Comparison of ENCODE assay signal across 9 cellular contexts in the genomic region with DNA sequence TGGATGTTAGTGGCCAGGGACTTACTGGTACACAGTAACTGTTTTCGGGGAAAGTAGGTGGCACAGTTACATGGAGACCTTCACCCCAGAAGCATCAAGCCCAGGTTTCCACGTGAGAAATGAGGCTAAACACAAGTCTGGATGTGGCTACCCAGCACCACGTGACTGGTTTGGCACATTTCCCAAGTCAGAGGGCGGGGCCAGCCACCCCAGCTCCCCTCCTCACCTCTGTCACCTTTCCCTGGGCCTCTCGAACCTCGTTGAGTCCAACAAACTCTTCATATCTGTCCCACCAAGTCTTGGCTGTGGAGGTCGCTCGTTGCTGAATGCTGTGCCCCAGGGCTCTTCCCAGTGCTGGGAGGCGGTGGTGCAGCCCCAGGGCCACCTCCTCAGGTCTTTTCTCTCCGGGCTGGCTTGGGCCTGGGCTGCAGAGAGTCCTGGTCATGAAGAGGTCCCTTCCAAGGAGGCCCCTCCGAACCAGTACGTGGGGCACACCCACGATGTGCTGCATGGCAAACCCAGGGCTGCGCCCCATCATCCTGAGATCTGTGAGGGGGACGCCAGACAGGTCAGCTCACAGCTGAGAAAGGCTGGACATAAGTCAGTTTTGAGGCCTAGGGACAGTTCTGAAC. TPM values are rescaled to one million over a fixed set of nuclear protein-coding genes. Genes with fewer than 3 reads are reported as not detected.
DNase-seq lines count a peak whose midpoint lies in the region; ATAC-seq, FAIRE-seq and TF ChIP-seq lines count a peak whose summit lies in the region.
"Had no signal": no experiment of that assay in that cellular context is flagged by ENCODE, and none has a peak within 500 bp of the region (broad histone marks: within the 10 kb centered on the region; RNA-seq: fewer than 3 reads in every experiment).

No MANE protein-coding gene starts in this region.

- H3K4me2 ChIP-seq in H1 (ENCODE audit: insufficient read depth in 1 of 2, low read depth in 2 of 2, low read length in 2 of 2), result no peak overlapping the region

- H3K9me3 Mint-ChIP-seq in progenitor cell of endocrine pancreas (ENCODE audit: low read depth), result no peaks in the 10 kb centered on the region
- H3K9me3 Mint-ChIP-seq: CD8-positive, alpha-beta memory T cell had no signal

- peak overlapping the region; percentile 35; the same call in 1 of the 2 replicates for H2BK5ac ChIP-seq in H1 (ENCODE audit: low read depth, low read length)

- TF ChIP-seq CTCF in H1 (IDR thresholded peaks at IDR 0.05; ENCODE audit: control extremely low read depth in 1 of 3, insufficient read depth in 1 of 3, low read depth in 1 of 3, low read length in 3 of 3) (no peak), progenitor cell of endocrine pancreas (IDR thresholded peaks at IDR 0.05; ENCODE audit: unreplicated experiment) (no peak)

- peaks cover 8% of the 10 kb centered on the region; the same call in 1 of the 2 replicates for H3K23me2 ChIP-seq in H1 (ENCODE audit: low read depth, low read length)

- POLR2A ChIA-PET in H1 (lab: Charles Lee; ENCODE audit: partially characterized antibody), result interaction anchor here (1.4 to 31.5 kb wide), 5 partner anchors 9 to 161 kb away, joined by 3 to 650 read pairs (median 88); a partner anchor contains a TSS

- H3K9me3 ChIP-seq in H1 (ENCODE audit: insufficient read depth in 2 of 2, low read depth in 1 of 2, low read length in 1 of 2), result no peaks in the 10 kb centered on the region

- CTCF ChIA-PET in H1 (lab: Charles Lee; ENCODE audit: partially characterized antibody), result interaction anchor here (0.7 to 7.7 kb wide), 13 partner anchors 12 to 240 kb away, joined by 3 to 220 read pairs (median 19); a partner anchor contains a TSS

- no peak overlapping the region for H4K5ac ChIP-seq in H1 (ENCODE audit: insufficient read length, low read depth, low read length)

- no peak overlapping the region for H2BK15ac ChIP-seq in H1 (ENCODE audit: low read length)

- H3K4ac ChIP-seq in H1 (replicated peaks; ENCODE audit: insufficient read length, low read depth, low read length), result no peak overlapping the region

- H3K79me1 ChIP-seq in H1 (ENCODE audit: low read depth, low read length), result peaks cover 3% of the 10 kb centered on the region; the same call in 1 of the 2 replicates

- no peak for TF ChIP-seq RAD21 in H1 (IDR thresholded peaks at IDR 0.05 in 1 of 2, conservative IDR thresholded peaks at IDR 0.05 in 1 of 2; ENCODE audit: low read depth in 2 of 2, low read length in 2 of 2)

- WGBS in H1 (ENCODE audit: extremely low coverage in 1 of 2, insufficient coverage in 1 of 2, insufficient read length in 1 of 2, insufficient replicate concordance in 2 of 2, low coverage in 1 of 2, low lambda C conversion rate in 2 of 2, missing lambda C conversion rate in 1 of 2), 2 experiments, result 89% methylated on average over 15 of the region's 15 CpGs; no CpG with 5 or more reads in 1 of the 2 experiments

- H3K14ac ChIP-seq in H1 (ENCODE audit: insufficient read length), result no peak overlapping the region

- H3K79me2 ChIP-seq in H1 (ENCODE audit: control insufficient read depth in 1 of 2, insufficient read depth in 2 of 2, low read length in 2 of 2), result peaks cover 0 to 31% of the 10 kb centered on the region in 2 experiments; a peak in 1 of 4 replicates

- no peak overlapping the region for H2AFZ ChIP-seq in H1 (ENCODE audit: low read length)

- H3K27ac Mint-ChIP-seq in progenitor cell of endocrine pancreas, result peak overlapping the region; percentile 33

- no peak overlapping the region for H2AK5ac ChIP-seq in H1 (ENCODE audit: low read depth, low read length)

- peaks cover 4 to 26% (median 12%) of the 10 kb centered on the region in 4 experiments; a peak in 6 of 8 replicates for H3K36me3 ChIP-seq in H1 (ENCODE audit: control insufficient read depth in 2 of 4, insufficient read depth in 4 of 4, low read length in 3 of 4)

- H3K4me3 ChIP-seq in Jurkat, Clone E6-1 (ENCODE audit: low read length), result no peak overlapping the region
- no peak overlapping the region for H3K4me3 ChIP-seq in H1 (ENCODE audit: extremely low read depth in 1 of 4, insufficient read depth in 2 of 4, low read depth in 3 of 4, low read length in 4 of 4)
- H3K4me3 ChIP-seq: lung had no signal

- H2BK12ac ChIP-seq in H1 (ENCODE audit: low read depth, low read length), result no peak overlapping the region

- ATAC-seq in HG02938 (IDR thresholded peaks at IDR 0.05; ENCODE audit: unreplicated experiment), result no peak

- peaks cover 26% of the 10 kb centered on the region for H3K4me1 Mint-ChIP-seq in progenitor cell of endocrine pancreas (ENCODE audit: low read depth)

- no peak overlapping the region for H4K8ac ChIP-seq in H1 (ENCODE audit: extremely low read depth, insufficient read depth, low read length)

- no peak overlapping the region for H3K56ac ChIP-seq in H1 (replicated peaks; ENCODE audit: insufficient read length, low read depth, low read length)

- H3K18ac ChIP-seq in H1 (ENCODE audit: extremely low read depth, low read length), result no peak overlapping the region

- H3K23ac ChIP-seq in H1 (ENCODE audit: insufficient read length), result no peak overlapping the region

- H3K27me3 ChIP-seq in H1 (replicated peaks in 1 of 4; ENCODE audit: control insufficient read depth in 3 of 4, extremely low read depth in 1 of 4, insufficient read depth in 3 of 4, low read length in 3 of 4), result no peaks in the 10 kb centered on the region

- peaks cover 3% of the 10 kb centered on the region for H3K36me3 Mint-ChIP-seq in progenitor cell of endocrine pancreas (ENCODE audit: insufficient read depth)

- peaks cover 0 to 4% of the 10 kb centered on the region in 2 experiments for H4K20me1 ChIP-seq in H1 (replicated peaks in 1 of 2; ENCODE audit: control insufficient read depth in 1 of 2, insufficient read depth in 2 of 2, low read length in 2 of 2)

- no peak overlapping the region for H4K91ac ChIP-seq in H1 (replicated peaks; ENCODE audit: insufficient read length, low read length)

- H3K9ac ChIP-seq in H1 (replicated peaks in 1 of 4; ENCODE audit: extremely low read depth in 1 of 4, low read depth in 3 of 4, low read length in 3 of 4), result no peak overlapping the region; a peak in 1 of 7 replicates

- TF ChIP-seq EP300 in H1 (IDR thresholded peaks at IDR 0.05; ENCODE audit: borderline replicate concordance in 1 of 2, low read depth in 2 of 2, low read length in 2 of 2), result no peak

- no peak overlapping the region for H3K27ac ChIP-seq in H1 (ENCODE audit: low read depth, low read length)

- H3K4me3 Mint-ChIP-seq in progenitor cell of endocrine pancreas (ENCODE audit: low read depth), result no peak overlapping the region
- H3K4me3 Mint-ChIP-seq: CD8-positive, alpha-beta memory T cell had no signal

- no peak for FAIRE-seq in H1 (lab: Jason Lieb, UNC)
- no peak for FAIRE-seq in frontal cortex (lab: Jason Lieb, UNC)

- H2BK20ac ChIP-seq in H1 (ENCODE audit: low read length), result no peak overlapping the region

- no peak for TF ChIP-seq POLR2A in H1 (IDR thresholded peaks at IDR 0.05; ENCODE audit: control extremely low read depth in 1 of 2, low read depth in 2 of 2, low read length in 2 of 2)

- DNase-seq in Jurkat, Clone E6-1 (ENCODE audit: low read depth, low spot score), result peak; percentile 32
- DNase-seq in H1 (ENCODE audit: low read depth in 1 of 2, low spot score in 2 of 2) (no peak), progenitor cell of endocrine pancreas (ENCODE audit: low spot score, unreplicated experiment) (no peak), cerebellum (ENCODE audit: low spot score) (no peak), frontal cortex (ENCODE audit: low spot score in 2 of 2) (no peak)
- DNase-seq: NCI-H1694 treated with DMSO at 0.1 percent for 48 hours had no signal

- no peak overlapping the region for H2BK120ac ChIP-seq in H1 (replicated peaks; ENCODE audit: low read depth, low read length)

- peaks cover 4 to 17% (median 12%) of the 10 kb centered on the region in 4 experiments; a peak in 6 of 7 replicates for H3K4me1 ChIP-seq in H1 (replicated peaks in 1 of 4; ENCODE audit: control insufficient read depth in 3 of 4, insufficient read depth in 4 of 4, low read length in 3 of 4)

- no peaks in the 10 kb centered on the region for H3K27me3 Mint-ChIP-seq in progenitor cell of endocrine pancreas

RNA-seq across cellular contexts. Expression of a gene that starts 4.8 kb away (rescaled TPM):
- polyA plus RNA-seq in Jurkat, Clone E6-1 (2012; ENCODE audit: insufficient read depth, insufficient read length), result 39.2 TPM
- 114 and 115 TPM in 2 replicates for total RNA-seq in H1 (2021; fragmentation: NEBNext Ultra II Directional; extraction: Animal tissue kit (Norgen Biotek cat#: 25700))
- polyA plus RNA-seq in H1 (2011; rRNA removed), result 109 and 149 TPM in 2 replicates
- polyA plus RNA-seq in H1 (2011; cell fraction: cytosol; rRNA removed), result 117 TPM
- 1,123 TPM for polyA plus RNA-seq in H1 (2011; cell fraction: nucleus; rRNA removed)
- polyA plus RNA-seq in H1 (2012, experiment 1 of 2), result 136 to 155 TPM (median 141 TPM) in 4 replicates
- polyA plus RNA-seq in H1 (2012, experiment 2 of 2), result 102 TPM
- 102 TPM for polyA plus RNA-seq in H1 (2013, experiment 1 of 2)
- 83.3 TPM for polyA plus RNA-seq in H1 (2013, experiment 2 of 2)
- polyA minus RNA-seq in H1 (2011; rRNA and poly(A)+ RNA removed), result 82.5 and 154 TPM in 2 replicates
- 100 TPM for polyA minus RNA-seq in H1 (2011; cell fraction: cytosol; rRNA and poly(A)+ RNA removed)
- 265 TPM for polyA minus RNA-seq in H1 (2011; cell fraction: nucleus; rRNA and poly(A)+ RNA removed)
- 535 and 543 TPM in 2 replicates for total RNA-seq in progenitor cell of endocrine pancreas
- 85.4 TPM for total RNA-seq in cerebellum
- 32.2 TPM for total RNA-seq in frontal cortex

RNA-seq across cellular contexts. Expression of a gene that starts 5.2 kb away (rescaled TPM):
- polyA plus RNA-seq in Jurkat, Clone E6-1 (2012; ENCODE audit: insufficient read depth, insufficient read length), result 27.6 TPM
- 20.3 and 21.3 TPM in 2 replicates for total RNA-seq in H1 (2021; fragmentation: NEBNext Ultra II Directional; extraction: Animal tissue kit (Norgen Biotek cat#: 25700))
- polyA plus RNA-seq in H1 (2011; rRNA removed), result 19.7 and 21.4 TPM in 2 replicates
- polyA plus RNA-seq in H1 (2011; cell fraction: cytosol; rRNA removed), result 26.3 TPM
- polyA plus RNA-seq in H1 (2011; cell fraction: nucleus; rRNA removed), result 18.4 TPM
- polyA plus RNA-seq in H1 (2012, experiment 1 of 2), result 24.1 to 30.2 TPM (median 28.9 TPM) in 4 replicates
- 17.1 TPM for polyA plus RNA-seq in H1 (2012, experiment 2 of 2)
- 16.7 TPM for polyA plus RNA-seq in H1 (2013, experiment 1 of 2)
- polyA plus RNA-seq in H1 (2013, experiment 2 of 2), result 16.9 TPM
- 17.1 and 17.4 TPM in 2 replicates for polyA minus RNA-seq in H1 (2011; rRNA and poly(A)+ RNA removed)
- 7.3 TPM for polyA minus RNA-seq in H1 (2011; cell fraction: cytosol; rRNA and poly(A)+ RNA removed)
- polyA minus RNA-seq in H1 (2011; cell fraction: nucleus; rRNA and poly(A)+ RNA removed), result 7.7 TPM
- total RNA-seq in progenitor cell of endocrine pancreas, result 11.4 and 13.2 TPM in 2 replicates
- 6.0 TPM for total RNA-seq in cerebellum
- 12.6 TPM for total RNA-seq in frontal cortex

RNA-seq across cellular contexts. Expression of a gene that starts 5.3 kb away (rescaled TPM):
- polyA plus RNA-seq in Jurkat, Clone E6-1 (2012; ENCODE audit: insufficient read depth, insufficient read length), result 522 TPM
- total RNA-seq in H1 (2021; fragmentation: NEBNext Ultra II Directional; extraction: Animal tissue kit (Norgen Biotek cat#: 25700)), result 305 and 322 TPM in 2 replicates
- polyA plus RNA-seq in H1 (2011; rRNA removed), result 83.3 and 138 TPM in 2 replicates
- polyA plus RNA-seq in H1 (2011; cell fraction: cytosol; rRNA removed), result 282 TPM
- 36.5 TPM for polyA plus RNA-seq in H1 (2011; cell fraction: nucleus; rRNA removed)
- 470 to 570 TPM (median 490 TPM) in 4 replicates for polyA plus RNA-seq in H1 (2012, experiment 1 of 2)
- 141 TPM for polyA plus RNA-seq in H1 (2012, experiment 2 of 2)
- polyA plus RNA-seq in H1 (2013, experiment 1 of 2), result 965 TPM
- polyA plus RNA-seq in H1 (2013, experiment 2 of 2), result 959 TPM
- polyA minus RNA-seq in H1 (2011; rRNA and poly(A)+ RNA removed), result 8.2 and 9.6 TPM in 2 replicates
- 42.3 TPM for polyA minus RNA-seq in H1 (2011; cell fraction: cytosol; rRNA and poly(A)+ RNA removed)
- polyA minus RNA-seq in H1 (2011; cell fraction: nucleus; rRNA and poly(A)+ RNA removed), result 34.3 TPM
- total RNA-seq in progenitor cell of endocrine pancreas (236 and 253 TPM in 2 replicates), cerebellum (83.0 TPM), frontal cortex (99.9 TPM)

RNA-seq across cellular contexts. Expression of a gene that starts 11.8 kb away (rescaled TPM):
- polyA plus RNA-seq in Jurkat, Clone E6-1 (2012; ENCODE audit: insufficient read depth, insufficient read length), result 17.5 TPM
- 16.7 and 20.2 TPM in 2 replicates for total RNA-seq in H1 (2021; fragmentation: NEBNext Ultra II Directional; extraction: Animal tissue kit (Norgen Biotek cat#: 25700))
- 16.6 and 18.5 TPM in 2 replicates for polyA plus RNA-seq in H1 (2011; rRNA removed)
- polyA plus RNA-seq in H1 (2011; cell fraction: cytosol; rRNA removed), result 15.0 TPM
- polyA plus RNA-seq in H1 (2011; cell fraction: nucleus; rRNA removed), result 36.5 TPM
- polyA plus RNA-seq in H1 (2012, experiment 1 of 2), result 12.7 to 14.1 TPM (median 13.8 TPM) in 4 replicates
- 11.0 TPM for polyA plus RNA-seq in H1 (2012, experiment 2 of 2)
- 14.8 TPM for polyA plus RNA-seq in H1 (2013, experiment 1 of 2)
- 12.6 TPM for polyA plus RNA-seq in H1 (2013, experiment 2 of 2)
- 28.6 and 29.3 TPM in 2 replicates for polyA minus RNA-seq in H1 (2011; rRNA and poly(A)+ RNA removed)
- 10.1 TPM for polyA minus RNA-seq in H1 (2011; cell fraction: cytosol; rRNA and poly(A)+ RNA removed)
- 25.2 TPM for polyA minus RNA-seq in H1 (2011; cell fraction: nucleus; rRNA and poly(A)+ RNA removed)
- total RNA-seq in progenitor cell of endocrine pancreas (13.8 and 15.2 TPM in 2 replicates), cerebellum (7.3 TPM), frontal cortex (7.3 TPM)
